In the genomic region with DNA sequence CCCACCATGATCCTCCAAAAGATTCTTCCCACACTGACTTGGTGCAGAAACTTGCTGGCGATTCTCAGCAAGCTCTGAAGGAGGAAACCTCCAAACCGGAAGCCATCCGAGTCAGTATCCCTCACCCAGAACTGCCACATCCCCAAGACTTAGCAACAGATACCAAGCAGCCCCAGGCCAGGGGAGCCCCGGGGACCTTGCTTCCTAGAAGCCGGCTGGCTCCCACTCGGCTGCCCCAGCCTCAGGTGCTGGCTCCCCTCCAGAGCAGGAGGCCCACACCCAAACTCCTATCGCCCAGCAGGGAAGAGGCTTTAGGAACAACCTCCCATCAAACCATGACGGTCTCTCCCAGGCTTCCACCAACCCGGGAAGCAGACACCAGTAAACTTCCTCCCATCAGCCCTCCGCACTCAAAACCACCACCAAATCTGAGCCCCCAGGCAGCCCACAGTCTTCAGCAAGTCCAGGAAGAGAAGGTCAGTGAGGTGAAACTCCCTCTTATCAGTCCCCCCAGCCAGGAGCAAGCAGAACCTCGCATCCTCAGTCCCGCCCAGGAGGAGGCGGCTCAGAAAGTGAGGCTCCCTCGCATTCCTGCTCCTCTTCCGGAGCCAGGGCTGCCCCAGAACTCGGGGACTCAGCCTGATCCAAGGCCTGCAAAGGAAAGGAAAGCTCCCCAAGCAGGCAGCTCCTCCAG, we compare ENCODE assay signal across 21 cellular contexts.
"Had no signal": no experiment of that assay in that cellular context is flagged by ENCODE, and none has a peak within 500 bp of the region (broad histone marks: within the 10 kb centered on the region; RNA-seq: fewer than 3 reads in every experiment).

No MANE protein-coding gene starts in this region.

- H3K9me3 Mint-ChIP-seq: naive thymus-derived CD4-positive, alpha-beta T cell; nephron progenitor cell; stimulated activated naive CD8-positive, alpha-beta T cell treated with anti-CD3 and anti-CD28 coated beads, Interleukin-15, Interleukin-2, amounts not matched to agents 100 ng/mL and 50 ng/mL, for 24 hours had no signal

- ATAC-seq: left colon; left ventricle myocardium superior; naive thymus-derived CD4-positive, alpha-beta T cell; right cardiac atrium had no signal

- H3K4me3 Mint-ChIP-seq: naive thymus-derived CD4-positive, alpha-beta T cell; nephron progenitor cell; stimulated activated naive CD8-positive, alpha-beta T cell treated with anti-CD3 and anti-CD28 coated beads, Interleukin-15, Interleukin-2, amounts not matched to agents 100 ng/mL and 50 ng/mL, for 24 hours had no signal

- H3K36me3 Mint-ChIP-seq: naive thymus-derived CD4-positive, alpha-beta T cell had no signal

- H3K27ac Mint-ChIP-seq: naive thymus-derived CD4-positive, alpha-beta T cell; nephron progenitor cell; stimulated activated naive CD8-positive, alpha-beta T cell treated with anti-CD3 and anti-CD28 coated beads, Interleukin-15, Interleukin-2, amounts not matched to agents 100 ng/mL and 50 ng/mL, for 24 hours had no signal

- DNase-seq: dorsolateral prefrontal cortex; effector CD8-positive, alpha-beta T cell; foreskin melanocyte; head of caudate nucleus; left colon; left ventricle myocardium superior; mesendoderm; naive thymus-derived CD4-positive, alpha-beta T cell; nephron progenitor cell; nucleus accumbens; ovary; stimulated activated CD4-positive, alpha-beta T cell treated with anti-CD3 and anti-CD28 coated beads, Interleukin-2, amount 100 ng/mL, for 48 hours; tibial artery; upper lobe of left lung had no signal

- H3K36me3 ChIP-seq: ovary, tibial artery, upper lobe of left lung, vagina had no signal

- H3K27me3 ChIP-seq: dorsolateral prefrontal cortex, hepatocyte, ovary, tibial artery, upper lobe of left lung, vagina had no signal

- H3K4me3 ChIP-seq: coronary artery, dorsolateral prefrontal cortex, hepatocyte, lung, ovary, smooth muscle cell, tibial artery, upper lobe of left lung, vagina had no signal
